ENCODE assay signal across 11 cellular contexts in genomic region chr4:155543126-155543765, GRCh38.
DNase-seq lines count a peak whose midpoint lies in the region; ATAC-seq and TF ChIP-seq lines count a peak whose summit lies in the region.
"Had no signal": no experiment of that assay in that cellular context is flagged by ENCODE, and none has a peak within 500 bp of the region (broad histone marks: within the 10 kb centered on the region; RNA-seq: fewer than 3 reads in every experiment).

No MANE protein-coding gene starts in this region.

- H3K4me3 ChIP-seq in left lung: no peak overlapping the region
- H3K4me3 ChIP-seq in Peyer's patch: no peak overlapping the region

- TF ChIP-seq CTCF in left lung (IDR thresholded peaks at IDR 0.05) (no peak), Peyer's patch (IDR thresholded peaks at IDR 0.05) (no peak)

- TF ChIP-seq POLR2A in Peyer's patch (IDR thresholded peaks at IDR 0.05): no peak

- ATAC-seq in GM18519 (IDR thresholded peaks at IDR 0.05; ENCODE audit: low FRiP score, unreplicated experiment) (peak; percentile 92), HG02642 (IDR thresholded peaks at IDR 0.05; ENCODE audit: poor library complexity, unreplicated experiment) (peak; percentile 51), left lung (peak; percentile 39), left colon (no peak)
- ATAC-seq: esophagus mucosa had no signal

- no peaks in the 10 kb centered on the region for H3K36me3 ChIP-seq in left lung
- no peaks in the 10 kb centered on the region for H3K36me3 ChIP-seq in Peyer's patch
- H3K36me3 ChIP-seq: WERI-Rb-1 had no signal

- DNase-seq in RPMI7951 (ENCODE audit: low read depth): peak; percentile 77
- no peak for DNase-seq in left lung
- DNase-seq in NCI-H446 (lab: John Stamatoyannopoulos, UW): no peak
- no peak for DNase-seq in Peyer's patch
- no peak for DNase-seq in NCI-H1092 treated with DMSO at 0.1 percent for 48 hours (lab: John Stamatoyannopoulos, UW)
- no peak for DNase-seq in left colon
- DNase-seq: H9, WERI-Rb-1 had no signal

- no peaks in the 10 kb centered on the region for H3K27me3 ChIP-seq in left lung
- H3K27me3 ChIP-seq in Peyer's patch: no peaks in the 10 kb centered on the region

- no peaks in the 10 kb centered on the region for H3K4me1 ChIP-seq in left lung
- H3K4me1 ChIP-seq in Peyer's patch: no peaks in the 10 kb centered on the region

- intact Hi-C loops in left lung (cut with DNase I) (no loop called here), left colon (cut with DNase I, micrococcal nuclease) (no loop called here)

- H3K9me3 ChIP-seq in left lung (no peaks in the 10 kb centered on the region), Peyer's patch (no peaks in the 10 kb centered on the region)

- H3K27ac ChIP-seq in left lung: peak overlapping the region in 1 of 2 donors; percentile 28
- no peak overlapping the region for H3K27ac ChIP-seq in Peyer's patch
- H3K27ac ChIP-seq: WERI-Rb-1 had no signal
